18 cellular contexts compared by ENCODE assay signal in genomic region chr7:110870926-110871325, GRCh38.
"Had no signal": no experiment of that assay in that cellular context is flagged by ENCODE, and none has a peak within 500 bp of the region (broad histone marks: within the 10 kb centered on the region; RNA-seq: fewer than 3 reads in every experiment).

No MANE protein-coding gene starts in this region.

- H3K36me3 Mint-ChIP-seq: immature natural killer cell had no signal

- H3K27me3 ChIP-seq: ovary had no signal

- H3K36me3 ChIP-seq: ovary had no signal

- H3K4me3 Mint-ChIP-seq: activated naive CD8-positive, alpha-beta T cell treated with anti-CD3 and anti-CD28 coated beads for 36 hours; activated T-helper 1 cell treated with anti-CD3 and anti-CD28 coated beads, Interleukin-12 subunit alpha, Interleukin-12 subunit beta, Interleukin-2, Interleukin-4 antibody, amounts not matched to agents 30 ng/mL and 10 ng/mL and 1 ng/mL, durations not matched to agents 14 hours and 24 hours and 36 hours; brain; immature natural killer cell had no signal

- H3K4me1 Mint-ChIP-seq: immature natural killer cell had no signal

- H3K27me3 Mint-ChIP-seq: activated naive CD8-positive, alpha-beta T cell treated with anti-CD3 and anti-CD28 coated beads for 36 hours; brain had no signal

- ATAC-seq: sciatic nerve; stimulated activated naive CD8-positive, alpha-beta T cell treated with anti-CD3 and anti-CD28 coated beads, Interleukin-15, Interleukin-2, amounts not matched to agents 100 U/mL and 50 U/mL, for 24 hours had no signal

- H3K27ac ChIP-seq: ovary had no signal

- DNase-seq: activated CD4-positive, CD25-positive, alpha-beta regulatory T cell treated with anti-CD3 and anti-CD28 coated beads, Interleukin-2, amount 50 U/mL, for 72 hours; activated naive CD8-positive, alpha-beta T cell treated with anti-CD3 and anti-CD28 coated beads for 36 hours; central memory CD4-positive, alpha-beta T cell; cortex of kidney; effector CD4-positive, alpha-beta T cell; foreskin fibroblast; glutamatergic neuron; hypothalamus; immature natural killer cell; midbrain; ovary; stimulated activated naive CD8-positive, alpha-beta T cell treated with anti-CD3 and anti-CD28 coated beads, Interleukin-15, Interleukin-2, amounts not matched to agents 100 U/mL and 50 U/mL, for 24 hours; T-helper 9 cell; trophoblast cell had no signal

- H3K4me3 ChIP-seq: lung, ovary had no signal

- H3K27ac Mint-ChIP-seq: activated naive CD8-positive, alpha-beta T cell treated with anti-CD3 and anti-CD28 coated beads for 36 hours; activated T-helper 1 cell treated with anti-CD3 and anti-CD28 coated beads, Interleukin-12 subunit alpha, Interleukin-12 subunit beta, Interleukin-2, Interleukin-4 antibody, amounts not matched to agents 30 ng/mL and 10 ng/mL and 1 ng/mL, durations not matched to agents 14 hours and 24 hours and 36 hours; brain; immature natural killer cell had no signal
